In the genomic region with DNA sequence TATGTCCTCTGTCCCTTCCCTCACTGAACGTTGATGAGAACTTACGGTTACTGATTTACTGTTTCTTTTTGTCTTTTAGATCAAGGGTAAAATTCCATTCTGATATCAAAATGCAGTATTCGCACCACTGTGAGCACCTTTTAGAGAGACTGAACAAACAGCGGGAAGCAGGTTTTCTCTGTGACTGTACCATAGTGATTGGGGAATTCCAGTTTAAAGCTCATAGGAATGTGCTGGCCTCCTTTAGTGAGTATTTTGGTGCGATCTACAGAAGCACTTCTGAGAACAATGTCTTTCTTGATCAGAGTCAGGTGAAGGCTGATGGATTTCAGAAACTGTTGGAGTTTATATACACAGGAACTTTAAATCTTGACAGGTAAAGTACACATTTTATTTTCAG, we compare ENCODE assay signal across 8 cellular contexts. TPM values are rescaled to one million over a fixed set of nuclear protein-coding genes. Genes with fewer than 3 reads are reported as not detected.
A peak's percentile ranks its signal among the peaks of the same experiment; 100 is the strongest.
DNase-seq lines count a peak whose midpoint lies in the region; ATAC-seq, FAIRE-seq and TF ChIP-seq lines count a peak whose summit lies in the region.

No MANE protein-coding gene starts in this region.

- H3K27ac Mint-ChIP-seq in activated T-cell treated with anti-CD3 and anti-CD28 coated beads, Interleukin-2, amount 50 U/mL, for 24 hours, result peak overlapping the region; percentile 99
- H3K27ac Mint-ChIP-seq in activated naive CD4-positive, alpha-beta T cell treated with anti-CD3 and anti-CD28 coated beads, Interleukin-2, amount 50 U/mL, for 72 hours, result peak overlapping the region; percentile 100

- H3K4me3 ChIP-seq in kidney (ENCODE audit: low read length in 2 of 2) (peak overlapping the region; percentile 90 to 95), thoracic aorta (peak overlapping the region; percentile 89)

- FAIRE-seq in kidney (lab: Jason Lieb, UNC), result no peak

- H3K27me3 Mint-ChIP-seq in activated T-cell treated with anti-CD3 and anti-CD28 coated beads, Interleukin-2, amount 50 U/mL, for 24 hours, result no peaks in the 10 kb centered on the region

- peaks cover 76% of the 10 kb centered on the region for H3K36me3 Mint-ChIP-seq in activated T-cell treated with anti-CD3 and anti-CD28 coated beads, Interleukin-2, amount 50 U/mL, for 24 hours (ENCODE audit: low read depth)
- H3K36me3 Mint-ChIP-seq in activated naive CD4-positive, alpha-beta T cell treated with anti-CD3 and anti-CD28 coated beads, Interleukin-2, amount 50 U/mL, for 72 hours, result peaks cover 27 to 40% of the 10 kb centered on the region in 2 donors

- H3K36me3 ChIP-seq in kidney (ENCODE audit: control insufficient read depth in 1 of 2, insufficient read depth in 2 of 2, low read length in 2 of 2) (peaks cover 6 to 12% of the 10 kb centered on the region in 2 donors), thoracic aorta (peaks cover 21% of the 10 kb centered on the region)

- H3K4me3 Mint-ChIP-seq in activated T-cell treated with anti-CD3 and anti-CD28 coated beads, Interleukin-2, amount 50 U/mL, for 24 hours, result peak overlapping the region; percentile 96

- H3K27ac ChIP-seq in kidney (ENCODE audit: low read depth in 2 of 2, low read length in 2 of 2) (no peak overlapping the region), thoracic aorta (no peak overlapping the region)

- peak overlapping the region in 1 of 2 donors; percentile 86 for H3K9ac ChIP-seq in kidney (ENCODE audit: low read length in 2 of 2)

- H3K9me3 Mint-ChIP-seq in activated T-cell treated with anti-CD3 and anti-CD28 coated beads, Interleukin-2, amount 50 U/mL, for 24 hours, result no peaks in the 10 kb centered on the region
- no peaks in the 10 kb centered on the region for H3K9me3 Mint-ChIP-seq in activated naive CD4-positive, alpha-beta T cell treated with anti-CD3 and anti-CD28 coated beads, Interleukin-2, amount 50 U/mL, for 72 hours

- no peak for DNase-seq in activated T-cell treated with anti-CD3 and anti-CD28 coated beads, Interleukin-2, amount 50 U/mL, for 24 hours
- DNase-seq in activated T-cell treated with anti-CD3 and anti-CD28 coated beads for 4 hours, result no peak
- DNase-seq in activated naive CD4-positive, alpha-beta T cell treated with anti-CD3 and anti-CD28 coated beads, Interleukin-2, amount 50 U/mL, for 72 hours (ENCODE audit: low spot score in 2 of 2), result no peak
- DNase-seq in kidney, result no peak
- DNase-seq in thoracic aorta (ENCODE audit: low spot score), result no peak
- DNase-seq in NCI-H187 treated with DMSO at 0.1 percent for 48 hours (lab: John Stamatoyannopoulos, UW), result no peak
- DNase-seq in central memory CD4-positive, alpha-beta T cell, result no peak

- peaks cover 54% of the 10 kb centered on the region for H3K4me1 Mint-ChIP-seq in activated T-cell treated with anti-CD3 and anti-CD28 coated beads, Interleukin-2, amount 50 U/mL, for 24 hours (ENCODE audit: low read depth)

- H3K4me1 ChIP-seq in kidney (ENCODE audit: control insufficient read depth in 1 of 2, insufficient read depth in 1 of 2, low read depth in 1 of 2, low read length in 2 of 2), result peaks cover 7 to 19% of the 10 kb centered on the region in 2 donors
- H3K4me1 ChIP-seq in thoracic aorta (ENCODE audit: control insufficient read depth in 1 of 2, low read depth in 2 of 2), result peaks cover 20 to 24% of the 10 kb centered on the region in 2 donors

- TF ChIP-seq CTCF in kidney (IDR thresholded peaks at IDR 0.05; ENCODE audit: borderline replicate concordance, extremely low read depth, insufficient read depth) (no peak), thoracic aorta (IDR thresholded peaks at IDR 0.05) (no peak)

- ATAC-seq in activated naive CD4-positive, alpha-beta T cell treated with anti-CD3 and anti-CD28 coated beads, Interleukin-2, amount 50 U/mL, for 72 hours, result no peak
- ATAC-seq in thoracic aorta (ENCODE audit: insufficient number of reproducible peaks, low FRiP score, low read depth) (no peak), GM21723 (IDR thresholded peaks at IDR 0.05; ENCODE audit: unreplicated experiment) (no peak)

- intact Hi-C loops in kidney (cut with DNase I), result no loop called here

- H3K9me3 ChIP-seq in kidney (ENCODE audit: control insufficient read depth in 1 of 2, low read length in 2 of 2), result no peaks in the 10 kb centered on the region
- H3K9me3 ChIP-seq in thoracic aorta, result no peaks in the 10 kb centered on the region

- no peaks in the 10 kb centered on the region for H3K27me3 ChIP-seq in thoracic aorta (replicated peaks; ENCODE audit: insufficient read depth)

RNA-seq across cellular contexts. Expression of gene MYNN, which starts 1.0 kb away (rescaled TPM):
- 10 to 100 TPM; 13.3 to 16.7 TPM for total RNA-seq in activated naive CD4-positive, alpha-beta T cell treated with anti-CD3 and anti-CD28 coated beads, Interleukin-2, amount 50 U/mL, for 72 hours
- 14.7 TPM for total RNA-seq in kidney
- polyA plus RNA-seq in kidney (ENCODE audit: insufficient read depth, low read depth, low replicate concordance), result 9.6 TPM
- total RNA-seq in thoracic aorta, result 10 to 100 TPM; 10.8 to 14.3 TPM

RNA-seq across cellular contexts. Expression of gene ACTRT3, which starts 4.8 kb away (rescaled TPM):
- total RNA-seq in activated naive CD4-positive, alpha-beta T cell treated with anti-CD3 and anti-CD28 coated beads, Interleukin-2, amount 50 U/mL, for 72 hours, result 1 to 10 TPM in 1 of 2 donors, under 1 TPM in 1; 0.19 to 2.1 TPM
- 2.9 TPM for total RNA-seq in kidney
- polyA plus RNA-seq in kidney (ENCODE audit: insufficient read depth, low read depth, low replicate concordance), result 4.5 TPM
- total RNA-seq in thoracic aorta, result 1 to 10 TPM; 2.7 to 3.1 TPM

RNA-seq across cellular contexts. Expression of gene TERC, which starts 9.3 kb away (rescaled TPM):
- total RNA-seq in activated naive CD4-positive, alpha-beta T cell treated with anti-CD3 and anti-CD28 coated beads, Interleukin-2, amount 50 U/mL, for 72 hours, result 10 to 100 TPM in 1 of 2 donors, 1 to 10 TPM in 1; 8.5 to 10.2 TPM
- 2.1 TPM for total RNA-seq in kidney
- polyA plus RNA-seq in kidney (ENCODE audit: insufficient read depth, low read depth, low replicate concordance), result not detected
- total RNA-seq in thoracic aorta, result 100 to 1,000 TPM; 126 to 132 TPM

RNA-seq across cellular contexts. Expression of gene LRRIQ4, which starts 38.5 kb away (rescaled TPM):
- under 1 TPM; 0.21 to 0.32 TPM for total RNA-seq in activated naive CD4-positive, alpha-beta T cell treated with anti-CD3 and anti-CD28 coated beads, Interleukin-2, amount 50 U/mL, for 72 hours
- total RNA-seq in kidney (not detected), thoracic aorta (not detected)
- polyA plus RNA-seq in kidney (ENCODE audit: insufficient read depth, low read depth, low replicate concordance), result not detected

RNA-seq across cellular contexts. Expression of gene LRRC34, which starts 38.5 kb away (rescaled TPM):
- 1 to 10 TPM; 2.1 to 3.2 TPM for total RNA-seq in activated naive CD4-positive, alpha-beta T cell treated with anti-CD3 and anti-CD28 coated beads, Interleukin-2, amount 50 U/mL, for 72 hours
- 4.0 TPM for total RNA-seq in kidney
- polyA plus RNA-seq in kidney (ENCODE audit: insufficient read depth, low read depth, low replicate concordance), result 5.7 TPM
- 1 to 10 TPM; 4.5 to 5.1 TPM for total RNA-seq in thoracic aorta

Comparison
In these comparisons a context has a peak if more than half of its experiments do, and no peak if none do; other contexts are left out.
1. RNA of gene TERC, which starts 9.3 kb away (total RNA-seq): 126 to 132 TPM in thoracic aorta; 8.5 to 10.2 TPM in activated naive CD4-positive, alpha-beta T cell treated with anti-CD3 and anti-CD28 coated beads, Interleukin-2, amount 50 U/mL, for 72 hours and 2.1 TPM in kidney (single experiment); every median in the first group is over 10 times any median in the second.